Comparison of ENCODE assay signal across 25 cellular contexts in the genomic region with DNA sequence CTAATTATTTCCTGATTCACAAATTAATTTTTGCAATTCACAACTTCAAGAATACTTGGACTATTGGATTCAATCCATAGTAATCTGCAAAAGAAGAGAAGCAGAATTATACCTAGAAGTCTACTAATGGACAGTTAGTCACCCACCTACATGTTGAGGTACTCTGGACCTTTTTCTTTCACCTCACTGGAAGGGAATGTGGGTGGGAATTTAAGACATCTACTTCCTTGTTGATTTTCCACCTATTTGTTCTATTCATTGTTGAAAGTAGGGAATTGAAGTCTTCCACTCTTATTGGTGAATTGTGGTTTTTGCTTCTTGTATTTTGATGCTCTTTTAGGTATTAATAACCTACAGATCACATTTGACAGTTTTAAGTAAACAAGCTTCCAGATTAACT. TPM values are rescaled to one million over a fixed set of nuclear protein-coding genes. Genes with fewer than 3 reads are reported as not detected.
DNase-seq lines count a peak whose midpoint lies in the region; ATAC-seq, FAIRE-seq and TF ChIP-seq lines count a peak whose summit lies in the region.
"Had no signal": no experiment of that assay in that cellular context is flagged by ENCODE, and none has a peak within 500 bp of the region (broad histone marks: within the 10 kb centered on the region; RNA-seq: fewer than 3 reads in every experiment).

No MANE protein-coding gene starts in this region.

- FAIRE-seq in bronchial epithelial cell (lab: Jason Lieb, UNC) (no peak), HepG2 (lab: Jason Lieb, UNC) (no peak)
- FAIRE-seq: GM12878, HTR-8/SVneo had no signal

- TF ChIP-seq CTCF in CD8-positive, alpha-beta T cell (IDR thresholded peaks at IDR 0.05), result no peak
- TF ChIP-seq CTCF in bronchial epithelial cell (IDR thresholded peaks at IDR 0.05; ENCODE audit: insufficient read depth, low read length, severe bottlenecking) (no peak), HepG2 (CRISPR knock-in tag; IDR thresholded peaks at IDR 0.05) (no peak)

- H3K9me3 Mint-ChIP-seq in CD4-positive, CD25-positive, alpha-beta regulatory T cell, result peaks cover 0 to 39% (median 7%) of the 10 kb centered on the region in 7 donors
- peaks cover 14% of the 10 kb centered on the region for H3K9me3 Mint-ChIP-seq in CD8-positive, alpha-beta T cell

- intact Hi-C loops in CD8-positive, alpha-beta T cell (cut with DNase I, micrococcal nuclease), result loop anchor here in 1 of 2 experiments (5.0 kb wide), 1 partner anchor 163 kb away; no protein-coding TSS in a partner anchor
- intact Hi-C loops in HepG2 (cut with micrococcal nuclease; ENCODE audit: unreplicated experiment), result no loop called here

- DNase-seq in CD4-positive, CD25-positive, alpha-beta regulatory T cell, result no peak
- DNase-seq in CD8-positive, alpha-beta T cell, result no peak
- DNase-seq in bronchial epithelial cell (ENCODE audit: low read depth) (peak; percentile 63), HepG2 (ENCODE audit: low spot score) (peak; percentile 30), retina (no peak), D341Med (ENCODE audit: low spot score) (no peak), SW 1271 (lab: John Stamatoyannopoulos, UW) (no peak), NCI-H510A treated with DMSO at 0.1 percent for 48 hours (lab: John Stamatoyannopoulos, UW) (no peak)
- DNase-seq: activated CD4-positive, alpha-beta T cell treated with anti-CD3 and anti-CD28 coated beads, Interleukin-2, amount 50 U/mL, for 48 hours; activated naive CD4-positive, alpha-beta T cell treated with Interleukin-2 at 50 U/mL for 16 hours; activated T-cell treated with anti-CD3 and anti-CD28 coated beads for 4 hours; NCI-H1436; NCI-H2107; NCI-H446; OCI-M1; upper lobe of right lung; WERI-Rb-1 had no signal

- H3K4me3 Mint-ChIP-seq in CD4-positive, CD25-positive, alpha-beta regulatory T cell, result peak overlapping the region; percentile 21 to 74 (median 57)
- H3K4me3 Mint-ChIP-seq in CD8-positive, alpha-beta T cell, result peak overlapping the region; percentile 47
- H3K4me3 Mint-ChIP-seq: neural crest cell; T-helper 2 cell treated with Interferon-gamma antibody and Interleukin-4, amounts not matched to agents 5 μg/mL and 100 μg/mL, for 36 hours had no signal

- peaks cover 78% of the 10 kb centered on the region for H3K36me3 Mint-ChIP-seq in CD4-positive, CD25-positive, alpha-beta regulatory T cell
- peaks cover 86% of the 10 kb centered on the region for H3K36me3 Mint-ChIP-seq in CD8-positive, alpha-beta T cell

- CTCF ChIA-PET in CD8-positive, alpha-beta T cell (lab: Charles Lee), result interaction anchor here (1.0 to 1.9 kb wide), 3 partner anchors 8 to 90 kb away, joined by 3 to 4 read pairs (median 4); no protein-coding TSS in a partner anchor
- CTCF ChIA-PET in HepG2 (lab: Yijun Ruan, JAX; ENCODE audit: low intra/inter-chr PET ratio, low total read pairs), result no interaction called here

- TF ChIP-seq POLR2A in HepG2 (IDR thresholded peaks at IDR 0.05; ENCODE audit: insufficient read depth in 1 of 2, low read depth in 2 of 2, low read length in 2 of 2), result no peak

- no peak for TF ChIP-seq RAD21 in HepG2 (CRISPR knock-in tag; IDR thresholded peaks at IDR 0.05)

- H3K27me3 Mint-ChIP-seq in CD4-positive, CD25-positive, alpha-beta regulatory T cell, result no peaks in the 10 kb centered on the region
- H3K27me3 Mint-ChIP-seq in CD8-positive, alpha-beta T cell (ENCODE audit: low read depth), result no peaks in the 10 kb centered on the region

- H2AFZ ChIP-seq in HepG2 (ENCODE audit: low read length), result no peak overlapping the region

- H3K27ac ChIP-seq in CD4-positive, CD25-positive, alpha-beta regulatory T cell (ENCODE audit: insufficient read depth, low read length, poor library complexity, severe bottlenecking), result peak overlapping the region; percentile 37
- no peak overlapping the region for H3K27ac ChIP-seq in CD8-positive, alpha-beta T cell (ENCODE audit: low read depth, low read length)
- H3K27ac ChIP-seq in HepG2 (ENCODE audit: extremely low read length, insufficient read depth, low read length), result no peak overlapping the region
- H3K27ac ChIP-seq: ascending aorta, foreskin keratinocyte, upper lobe of right lung, WERI-Rb-1 had no signal

- H3K9me3 ChIP-seq in CD4-positive, CD25-positive, alpha-beta regulatory T cell (ENCODE audit: control insufficient read depth in 2 of 2, low read length in 2 of 2), result peaks cover 35 to 48% of the 10 kb centered on the region in 2 experiments
- peaks cover 12% of the 10 kb centered on the region for H3K9me3 ChIP-seq in CD8-positive, alpha-beta T cell (ENCODE audit: low read length)
- peaks cover 16% of the 10 kb centered on the region for H3K9me3 ChIP-seq in HepG2 (ENCODE audit: low read length)
- H3K9me3 ChIP-seq: upper lobe of right lung had no signal

- H4K20me1 ChIP-seq in HepG2 (ENCODE audit: insufficient read depth, low read length), result no peaks in the 10 kb centered on the region

- no peak overlapping the region for H3K9ac ChIP-seq in HepG2 (ENCODE audit: insufficient read depth, low read depth, low read length)

- POLR2A ChIA-PET in CD8-positive, alpha-beta T cell (lab: Charles Lee), result interaction anchor here (0.9 to 1.4 kb wide), 2 partner anchors 9 to 42 kb away, joined by 3 to 6 read pairs; no protein-coding TSS in a partner anchor
- POLR2A ChIA-PET in HepG2 (lab: Yijun Ruan, JAX), result no interaction called here

- TF ChIP-seq EP300 in HepG2 (IDR thresholded peaks at IDR 0.05; ENCODE audit: low read depth in 2 of 2, low read length in 2 of 2) (no peak), HepG2 (CRISPR knock-in tag; IDR thresholded peaks at IDR 0.05; ENCODE audit: borderline replicate concordance) (no peak)

- H3K4me2 ChIP-seq in HepG2 (ENCODE audit: low read depth, low read length), result no peak overlapping the region

- peaks cover 93% of the 10 kb centered on the region for H3K36me3 ChIP-seq in CD4-positive, CD25-positive, alpha-beta regulatory T cell (ENCODE audit: control insufficient read depth, insufficient read depth, low read length)
- peaks cover 57% of the 10 kb centered on the region for H3K36me3 ChIP-seq in CD8-positive, alpha-beta T cell (ENCODE audit: insufficient read depth, low read length)
- H3K36me3 ChIP-seq in bronchial epithelial cell (ENCODE audit: control insufficient read depth, insufficient read depth, low read length), result peaks cover 7% of the 10 kb centered on the region
- peaks cover 5 to 32% of the 10 kb centered on the region in 2 experiments; a peak in 4 of 5 replicates for H3K36me3 ChIP-seq in HepG2 (replicated peaks in 1 of 2; ENCODE audit: control insufficient read depth in 1 of 2, insufficient read depth in 2 of 2, low read length in 2 of 2)

- no peaks in the 10 kb centered on the region for H3K27me3 ChIP-seq in CD4-positive, CD25-positive, alpha-beta regulatory T cell (ENCODE audit: control insufficient read depth, insufficient read depth, low read length)
- no peaks in the 10 kb centered on the region for H3K27me3 ChIP-seq in CD8-positive, alpha-beta T cell (ENCODE audit: insufficient read depth, low read length)
- H3K27me3 ChIP-seq in bronchial epithelial cell (ENCODE audit: control insufficient read depth, insufficient read depth, low read length) (no peaks in the 10 kb centered on the region), HepG2 (ENCODE audit: control insufficient read depth in 1 of 2, insufficient read depth in 2 of 2, low read length in 2 of 2) (no peaks in the 10 kb centered on the region)
- H3K27me3 ChIP-seq: ascending aorta, foreskin keratinocyte, upper lobe of right lung had no signal

- BruUV-seq in HepG2 (replicated peaks; lab: Mats Ljungman, UMichigan), result no TSS peak

- H3K79me2 ChIP-seq in HepG2 (ENCODE audit: insufficient read depth, low read length), result peaks cover 23% of the 10 kb centered on the region

- H3K4me3 ChIP-seq in CD4-positive, CD25-positive, alpha-beta regulatory T cell (ENCODE audit: low read depth, low read length), result peak overlapping the region; percentile 23
- H3K4me3 ChIP-seq in CD8-positive, alpha-beta T cell (ENCODE audit: low read depth, low read length), result no peak overlapping the region
- H3K4me3 ChIP-seq in bronchial epithelial cell (ENCODE audit: low read depth, low read length), result no peak overlapping the region
- H3K4me3 ChIP-seq in HepG2 (replicated peaks in 1 of 3; ENCODE audit: insufficient read depth in 1 of 3, low read depth in 2 of 3, low read length in 3 of 3), result no peak overlapping the region
- H3K4me3 ChIP-seq: ascending aorta, GM12878, upper lobe of right lung had no signal

- ATAC-seq in CD4-positive, CD25-positive, alpha-beta regulatory T cell (ENCODE audit: low read depth in 2 of 2), result no peak
- ATAC-seq in CD8-positive, alpha-beta T cell, result no peak
- ATAC-seq in HepG2, result no peak
- ATAC-seq: esophagus mucosa, foreskin keratinocyte, GM12878, SK-N-SH treated with all-trans-retinoic acid at 6 μM for 48 hours, upper lobe of right lung had no signal

- in situ Hi-C loops in HepG2 (cut with HindIII; ENCODE audit: extremely low pct_ligation_motif_present, low pct_unique_long_range_greater_than_20kb), result no loop called here

- H3K27ac Mint-ChIP-seq in CD4-positive, CD25-positive, alpha-beta regulatory T cell, result peak overlapping the region in 1 of 3 donors; percentile 9
- H3K27ac Mint-ChIP-seq in CD8-positive, alpha-beta T cell, result peak overlapping the region; percentile 91
- H3K27ac Mint-ChIP-seq: T-helper 2 cell treated with Interferon-gamma antibody and Interleukin-4, amounts not matched to agents 5 μg/mL and 100 μg/mL, for 36 hours had no signal

- peaks cover 44% of the 10 kb centered on the region for H3K4me1 ChIP-seq in CD4-positive, CD25-positive, alpha-beta regulatory T cell (ENCODE audit: control insufficient read depth, insufficient read depth, low read length, poor library complexity, severe bottlenecking)
- peaks cover 60% of the 10 kb centered on the region for H3K4me1 ChIP-seq in CD8-positive, alpha-beta T cell (ENCODE audit: insufficient read depth, low read length)
- H3K4me1 ChIP-seq in HepG2 (ENCODE audit: insufficient read depth, low read length), result no peaks in the 10 kb centered on the region
- H3K4me1 ChIP-seq: foreskin keratinocyte had no signal

- H3K4me1 Mint-ChIP-seq in CD4-positive, CD25-positive, alpha-beta regulatory T cell, result peaks cover 15 to 70% (median 47%) of the 10 kb centered on the region in 4 donors
- peaks cover 77% of the 10 kb centered on the region for H3K4me1 Mint-ChIP-seq in CD8-positive, alpha-beta T cell (ENCODE audit: low read depth)

RNA-seq across cellular contexts. Expression of a gene that starts 11.0 kb away (rescaled TPM):
- 282 TPM for total RNA-seq in CD4-positive, CD25-positive, alpha-beta regulatory T cell
- 100 to 1,000 TPM; 151 to 203 (median 172) TPM for polyA plus RNA-seq in CD4-positive, CD25-positive, alpha-beta regulatory T cell
- total RNA-seq in CD8-positive, alpha-beta T cell, result 100 to 1,000 TPM; 117 to 119 TPM
- total RNA-seq in bronchial epithelial cell, result 15.3 and 47.0 TPM in 2 replicates
- total RNA-seq in HepG2 (2016; rRNA removed; fragmentation: Illumina TruSeq; extraction: Trizol), result 16.8 and 19.6 TPM in 2 replicates
- 7.5 and 7.6 TPM in 2 replicates for total RNA-seq in HepG2 (2016; cell fraction: cytosol; rRNA removed; fragmentation: Illumina TruSeq; extraction: Trizol; ENCODE audit: low read depth)
- total RNA-seq in HepG2 (2016; cell fraction: insoluble cytoplasmic fraction; rRNA removed; fragmentation: Illumina TruSeq; extraction: Trizol), result 17.0 and 17.2 TPM in 2 replicates
- 14.6 and 16.5 TPM in 2 replicates for total RNA-seq in HepG2 (2016; cell fraction: membrane; rRNA removed; fragmentation: Illumina TruSeq; extraction: Trizol)
- 21.5 and 27.0 TPM in 2 replicates for total RNA-seq in HepG2 (2016; cell fraction: nucleus; rRNA removed; fragmentation: Illumina TruSeq; extraction: Trizol)
- 7.9 and 8.1 TPM in 2 replicates for polyA plus RNA-seq in HepG2 (2011; rRNA removed)
- 3.8 and 6.9 TPM in 2 replicates for polyA plus RNA-seq in HepG2 (2011; cell fraction: cytosol; rRNA removed)
- 5.4 and 9.5 TPM in 2 replicates for polyA plus RNA-seq in HepG2 (2011; cell fraction: nucleus; rRNA removed)
- polyA plus RNA-seq in HepG2 (2012), result 13.3 and 13.5 TPM in 2 replicates
- polyA plus RNA-seq in HepG2 (2016; cell fraction: cytosol; fragmentation: Illumina TruSeq; extraction: Trizol; ENCODE audit: low read depth), result 8.1 and 10.1 TPM in 2 replicates
- polyA plus RNA-seq in HepG2 (2016; cell fraction: insoluble cytoplasmic fraction; fragmentation: Illumina TruSeq; extraction: Trizol; ENCODE audit: low read depth), result 14.7 and 15.3 TPM in 2 replicates
- polyA plus RNA-seq in HepG2 (2016; cell fraction: membrane; fragmentation: Illumina TruSeq; extraction: Trizol; ENCODE audit: low read depth), result 10.7 and 12.4 TPM in 2 replicates
- polyA plus RNA-seq in HepG2 (2016; cell fraction: nucleus; fragmentation: Illumina TruSeq; extraction: Trizol; ENCODE audit: insufficient read depth, low read depth), result 25.7 and 28.8 TPM in 2 replicates
- 4.4 and 8.3 TPM in 2 replicates for polyA minus RNA-seq in HepG2 (2011; rRNA and poly(A)+ RNA removed; ENCODE audit: low replicate concordance)
- polyA minus RNA-seq in HepG2 (2011; cell fraction: cytosol; rRNA and poly(A)+ RNA removed), result 11.1 and 13.0 TPM in 2 replicates
- polyA minus RNA-seq in HepG2 (2011; cell fraction: nucleus; rRNA and poly(A)+ RNA removed), result 25.9 and 43.3 TPM in 2 replicates

Comparison
In these comparisons a context has a peak if more than half of its experiments do, and no peak if none do; other contexts are left out.
1. DNase-seq: peak in bronchial epithelial cell (single experiment) and HepG2 (single experiment); none in CD4-positive, CD25-positive, alpha-beta regulatory T cell (0 of 3), CD8-positive, alpha-beta T cell (0 of 7), retina (single experiment), D341Med (single experiment), SW 1271 (0 of 2) and NCI-H510A treated with DMSO at 0.1 percent for 48 hours (single experiment).